ENCODE assay signal across 9 cellular contexts in the genomic region with DNA sequence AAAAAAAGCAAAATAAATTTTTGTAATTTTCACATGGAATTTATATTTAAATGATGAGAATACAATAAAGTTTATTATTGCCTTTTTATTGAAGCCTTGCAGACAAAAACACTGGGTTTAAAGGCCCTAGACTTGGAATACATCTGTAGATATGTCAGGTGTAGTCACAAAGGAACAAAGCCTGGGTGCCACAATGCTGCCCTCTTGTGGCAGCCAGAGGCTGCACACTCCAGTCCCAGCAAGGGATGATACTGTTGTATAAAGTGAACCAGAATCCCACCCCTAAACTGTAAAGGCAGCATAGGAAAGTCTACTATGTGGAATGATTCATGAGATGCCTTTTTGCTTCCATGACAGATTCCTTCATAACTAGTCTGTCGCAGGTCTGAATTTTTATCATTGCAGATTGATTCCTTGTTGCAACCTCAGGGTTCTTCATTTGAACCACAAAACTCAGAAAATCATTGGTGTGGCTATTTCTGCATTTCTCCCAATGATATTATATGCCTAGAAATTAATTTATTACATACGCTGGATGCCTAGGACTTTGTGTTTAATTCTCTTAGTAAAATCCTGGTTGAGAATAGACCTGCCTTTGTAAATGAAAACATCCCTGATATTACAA. TPM values are rescaled to one million over a fixed set of nuclear protein-coding genes. Genes with fewer than 3 reads are reported as not detected.
DNase-seq lines count a peak whose midpoint lies in the region; ATAC-seq, FAIRE-seq and TF ChIP-seq lines count a peak whose summit lies in the region.
"Had no signal": no experiment of that assay in that cellular context is flagged by ENCODE, and none has a peak within 500 bp of the region (broad histone marks: within the 10 kb centered on the region; RNA-seq: fewer than 3 reads in every experiment).

No MANE protein-coding gene starts in this region.

- CTCF ChIA-PET in activated CD8-positive, alpha-beta T cell treated with anti-CD3 and anti-CD28 coated beads for 36 hours (lab: Charles Lee), result interaction anchor here (0.6 to 4.2 kb wide), 19 partner anchors 8 to 695 kb away, joined by 3 to 55 read pairs (median 4); partner anchors contain the start of gene MAK

- intact Hi-C loops in CD14-positive monocyte (cut with micrococcal nuclease), result loop anchor here (2.0 to 5.0 kb wide), 2 partner anchors 323 to 324 kb away; no protein-coding TSS in a partner anchor
- intact Hi-C loops in activated CD8-positive, alpha-beta T cell treated with anti-CD3 and anti-CD28 coated beads for 36 hours (cut with micrococcal nuclease), result loop anchor here (2.0 to 10.0 kb wide), 2 partner anchors 287 to 323 kb away; no protein-coding TSS in a partner anchor

- peaks cover 0 to 5% (median under 1%) of the 10 kb centered on the region in 7 donors for H3K9me3 Mint-ChIP-seq in CD14-positive monocyte
- H3K9me3 Mint-ChIP-seq in activated CD8-positive, alpha-beta T cell treated with anti-CD3 and anti-CD28 coated beads for 36 hours, result no peaks in the 10 kb centered on the region
- H3K9me3 Mint-ChIP-seq: activated naive CD4-positive, alpha-beta T cell treated with anti-CD3 and anti-CD28 coated beads, Interleukin-2, amount 50 U/mL, for 24 hours had no signal

- peak; percentile 98 for TF ChIP-seq CTCF in CD14-positive monocyte (IDR thresholded peaks at IDR 0.05)
- TF ChIP-seq CTCF in activated CD8-positive, alpha-beta T cell treated with anti-CD3 and anti-CD28 coated beads for 36 hours (IDR thresholded peaks at IDR 0.05), result peak; percentile 92

- H3K27ac Mint-ChIP-seq in CD14-positive monocyte, result no peak overlapping the region
- H3K27ac Mint-ChIP-seq in activated CD8-positive, alpha-beta T cell treated with anti-CD3 and anti-CD28 coated beads for 36 hours, result no peak overlapping the region
- H3K27ac Mint-ChIP-seq: activated naive CD4-positive, alpha-beta T cell treated with anti-CD3 and anti-CD28 coated beads, Interleukin-2, amount 50 U/mL, for 24 hours had no signal

- peak; percentile 89 for ATAC-seq in GM19025 (IDR thresholded peaks at IDR 0.05; ENCODE audit: low read depth, unreplicated experiment)
- ATAC-seq in HG03280 (IDR thresholded peaks at IDR 0.05; ENCODE audit: unreplicated experiment), result peak; percentile 93
- peak; percentile 94 for ATAC-seq in activated CD8-positive, alpha-beta T cell treated with anti-CD3 and anti-CD28 coated beads for 36 hours

- peak; percentile 54 for FAIRE-seq in endometrium (lab: Jason Lieb, UNC)

- H3K4me1 Mint-ChIP-seq in CD14-positive monocyte, result peaks cover 5% of the 10 kb centered on the region
- no peaks in the 10 kb centered on the region for H3K4me1 Mint-ChIP-seq in activated CD8-positive, alpha-beta T cell treated with anti-CD3 and anti-CD28 coated beads for 36 hours (ENCODE audit: low read depth)
- H3K4me1 Mint-ChIP-seq: activated naive CD4-positive, alpha-beta T cell treated with anti-CD3 and anti-CD28 coated beads, Interleukin-2, amount 50 U/mL, for 24 hours had no signal

- peaks cover 0 to 5% (median 0%) of the 10 kb centered on the region in 3 donors for H3K27me3 Mint-ChIP-seq in CD14-positive monocyte (ENCODE audit: low read depth in 3 of 3)
- H3K27me3 Mint-ChIP-seq in activated CD8-positive, alpha-beta T cell treated with anti-CD3 and anti-CD28 coated beads for 36 hours, result no peaks in the 10 kb centered on the region
- H3K27me3 Mint-ChIP-seq: activated naive CD4-positive, alpha-beta T cell treated with anti-CD3 and anti-CD28 coated beads, Interleukin-2, amount 50 U/mL, for 24 hours had no signal

- POLR2A ChIA-PET in activated CD8-positive, alpha-beta T cell treated with anti-CD3 and anti-CD28 coated beads for 36 hours (lab: Charles Lee), result no interaction called here

- DNase-seq in CD14-positive monocyte (ENCODE audit: low spot score) (peak; percentile 57), NCI-H774 (lab: John Stamatoyannopoulos, UW) (peak; percentile 14), mucosa of gallbladder (ENCODE audit: low spot score) (peak; percentile 55)
- peak; percentile 62 for DNase-seq in activated CD8-positive, alpha-beta T cell treated with anti-CD3 and anti-CD28 coated beads for 36 hours
- peak; percentile 14 for DNase-seq in stimulated activated CD8-positive, alpha-beta memory T cell treated with anti-CD3 and anti-CD28 coated beads, Interleukin-7, amount 100 ng/mL, for 24 hours (ENCODE audit: low read depth)

- H3K4me3 Mint-ChIP-seq in CD14-positive monocyte, result no peak overlapping the region
- no peak overlapping the region for H3K4me3 Mint-ChIP-seq in activated CD8-positive, alpha-beta T cell treated with anti-CD3 and anti-CD28 coated beads for 36 hours
- H3K4me3 Mint-ChIP-seq: activated naive CD4-positive, alpha-beta T cell treated with anti-CD3 and anti-CD28 coated beads, Interleukin-2, amount 50 U/mL, for 24 hours had no signal

- peaks cover 0 to 5% of the 10 kb centered on the region in 2 donors for H3K36me3 Mint-ChIP-seq in CD14-positive monocyte
- H3K36me3 Mint-ChIP-seq in activated CD8-positive, alpha-beta T cell treated with anti-CD3 and anti-CD28 coated beads for 36 hours (ENCODE audit: low read depth), result peaks cover 2% of the 10 kb centered on the region
- H3K36me3 Mint-ChIP-seq: activated naive CD4-positive, alpha-beta T cell treated with anti-CD3 and anti-CD28 coated beads, Interleukin-2, amount 50 U/mL, for 24 hours had no signal

RNA-seq across cellular contexts. Expression of gene MAK, which starts 37.0 kb away (rescaled TPM):
- polyA plus RNA-seq in CD14-positive monocyte, result 1 to 10 TPM in 1 of 2 donors, under 1 TPM in 1; 0.76 to 1.4 TPM
- under 1 TPM; 0.27 to 0.32 TPM for total RNA-seq in activated CD8-positive, alpha-beta T cell treated with anti-CD3 and anti-CD28 coated beads for 36 hours
- total RNA-seq in mucosa of gallbladder, result 0.09 TPM

RNA-seq across cellular contexts. Expression of gene TMEM14B, which starts 53.7 kb away (rescaled TPM):
- 100 to 1,000 TPM; 141 to 185 TPM for polyA plus RNA-seq in CD14-positive monocyte
- total RNA-seq in activated CD8-positive, alpha-beta T cell treated with anti-CD3 and anti-CD28 coated beads for 36 hours, result 10 to 100 TPM; 92.1 to 94.2 TPM
- total RNA-seq in mucosa of gallbladder, result 72.5 TPM

Comparison
In these comparisons a context has a peak if more than half of its experiments do, and no peak if none do; other contexts are left out.
1. Peak in every context shown above with its lines: DNase-seq and ATAC-seq.